9 cellular contexts compared by ENCODE assay signal in genomic region chr14:99191663-99192621, GRCh38.
DNase-seq lines count a peak whose midpoint lies in the region; ATAC-seq and TF ChIP-seq lines count a peak whose summit lies in the region.
"Had no signal": no experiment of that assay in that cellular context is flagged by ENCODE, and none has a peak within 500 bp of the region (broad histone marks: within the 10 kb centered on the region; RNA-seq: fewer than 3 reads in every experiment).

No MANE protein-coding gene starts in this region.

- DNase-seq in COR-L47 (lab: John Stamatoyannopoulos, UW) (peak; percentile 37), NCI-H2107 (lab: John Stamatoyannopoulos, UW) (peak; percentile 43), astrocyte of the hippocampus (ENCODE audit: low read depth, low spot score) (peak; percentile 92), kidney epithelial cell (ENCODE audit: low read depth) (peak; percentile 10), SW480 (ENCODE audit: low spot score) (no peak)
- no peak for DNase-seq in stimulated activated naive B cell treated with anti-CD40 and anti-IgM and Interleukin-4, amounts not matched to agents 10 μg/mL and 1 μg/mL and 100 μg/mL, for 72 hours

- H3K9ac ChIP-seq in subcutaneous abdominal adipose tissue (ENCODE audit: low read length in 5 of 5): peak overlapping the region in 3 of 5 donors; percentile 21 to 65 (median 31)

- no peak for ATAC-seq in GM21786 (IDR thresholded peaks at IDR 0.05; ENCODE audit: unreplicated experiment)
- ATAC-seq in stimulated activated naive B cell treated with anti-CD40 and anti-IgM and Interleukin-4, amounts not matched to agents 10 μg/mL and 1 μg/mL and 100 μg/mL, for 72 hours (replicated peaks): no peak

- H3K27me3 ChIP-seq in kidney epithelial cell (ENCODE audit: control insufficient read depth, insufficient read depth, low read length): peaks cover 5% of the 10 kb centered on the region
- peaks cover 0 to 4% (median 0%) of the 10 kb centered on the region in 5 donors for H3K27me3 ChIP-seq in subcutaneous abdominal adipose tissue (ENCODE audit: control insufficient read depth in 5 of 5, insufficient read depth in 4 of 5, low read length in 5 of 5)

- H3K36me3 ChIP-seq in kidney epithelial cell (ENCODE audit: control insufficient read depth, insufficient read depth, low read length) (no peaks in the 10 kb centered on the region), subcutaneous abdominal adipose tissue (ENCODE audit: control insufficient read depth in 5 of 5, insufficient read depth in 5 of 5, low read length in 5 of 5) (no peaks in the 10 kb centered on the region)

- TF ChIP-seq CTCF in kidney epithelial cell (IDR thresholded peaks at IDR 0.05; ENCODE audit: insufficient read depth, low read length, poor library complexity, severe bottlenecking): no peak

- H3K27ac Mint-ChIP-seq in stimulated activated naive B cell treated with anti-CD40 and anti-IgM and Interleukin-4, amounts not matched to agents 10 μg/mL and 1 μg/mL and 100 μg/mL, for 72 hours: no peak overlapping the region

- no peaks in the 10 kb centered on the region for H3K4me1 Mint-ChIP-seq in stimulated activated naive B cell treated with anti-CD40 and anti-IgM and Interleukin-4, amounts not matched to agents 10 μg/mL and 1 μg/mL and 100 μg/mL, for 72 hours

- no peak overlapping the region for H3K27ac ChIP-seq in subcutaneous abdominal adipose tissue (ENCODE audit: low read depth, low read length)
- H3K27ac ChIP-seq: epithelial cell of prostate had no signal

- no peaks in the 10 kb centered on the region for H3K36me3 Mint-ChIP-seq in stimulated activated naive B cell treated with anti-CD40 and anti-IgM and Interleukin-4, amounts not matched to agents 10 μg/mL and 1 μg/mL and 100 μg/mL, for 72 hours

- H3K4me3 Mint-ChIP-seq in stimulated activated naive B cell treated with anti-CD40 and anti-IgM and Interleukin-4, amounts not matched to agents 10 μg/mL and 1 μg/mL and 100 μg/mL, for 72 hours: no peak overlapping the region

- H3K9me3 Mint-ChIP-seq in stimulated activated naive B cell treated with anti-CD40 and anti-IgM and Interleukin-4, amounts not matched to agents 10 μg/mL and 1 μg/mL and 100 μg/mL, for 72 hours: no peaks in the 10 kb centered on the region

- H3K4me3 ChIP-seq in kidney epithelial cell (ENCODE audit: low read depth, low read length): no peak overlapping the region
- H3K4me3 ChIP-seq in subcutaneous abdominal adipose tissue (ENCODE audit: low read depth in 1 of 5, low read length in 5 of 5): peak overlapping the region; percentile 62 to 74 (median 63)

- no peaks in the 10 kb centered on the region for H3K9me3 ChIP-seq in subcutaneous abdominal adipose tissue (ENCODE audit: control insufficient read depth in 5 of 5, low read length in 5 of 5)

- peaks cover 3 to 38% (median 21%) of the 10 kb centered on the region in 5 donors for H3K4me1 ChIP-seq in subcutaneous abdominal adipose tissue (ENCODE audit: control insufficient read depth in 5 of 5, insufficient read depth in 5 of 5, low read length in 5 of 5)

- peaks cover 0 to 3% of the 10 kb centered on the region in 2 donors for H3K27me3 Mint-ChIP-seq in stimulated activated naive B cell treated with anti-CD40 and anti-IgM and Interleukin-4, amounts not matched to agents 10 μg/mL and 1 μg/mL and 100 μg/mL, for 72 hours

Comparison
In these comparisons a context has a peak if more than half of its experiments do, and no peak if none do; other contexts are left out.
1. DNase-seq: peak in COR-L47 (single experiment), NCI-H2107 (single experiment), astrocyte of the hippocampus (single experiment) and kidney epithelial cell (single experiment); none in SW480 (single experiment) and stimulated activated naive B cell treated with anti-CD40 and anti-IgM and Interleukin-4, amounts not matched to agents 10 μg/mL and 1 μg/mL and 100 μg/mL, for 72 hours (single experiment).